15 cellular contexts compared by ENCODE assay signal in the genomic region with DNA sequence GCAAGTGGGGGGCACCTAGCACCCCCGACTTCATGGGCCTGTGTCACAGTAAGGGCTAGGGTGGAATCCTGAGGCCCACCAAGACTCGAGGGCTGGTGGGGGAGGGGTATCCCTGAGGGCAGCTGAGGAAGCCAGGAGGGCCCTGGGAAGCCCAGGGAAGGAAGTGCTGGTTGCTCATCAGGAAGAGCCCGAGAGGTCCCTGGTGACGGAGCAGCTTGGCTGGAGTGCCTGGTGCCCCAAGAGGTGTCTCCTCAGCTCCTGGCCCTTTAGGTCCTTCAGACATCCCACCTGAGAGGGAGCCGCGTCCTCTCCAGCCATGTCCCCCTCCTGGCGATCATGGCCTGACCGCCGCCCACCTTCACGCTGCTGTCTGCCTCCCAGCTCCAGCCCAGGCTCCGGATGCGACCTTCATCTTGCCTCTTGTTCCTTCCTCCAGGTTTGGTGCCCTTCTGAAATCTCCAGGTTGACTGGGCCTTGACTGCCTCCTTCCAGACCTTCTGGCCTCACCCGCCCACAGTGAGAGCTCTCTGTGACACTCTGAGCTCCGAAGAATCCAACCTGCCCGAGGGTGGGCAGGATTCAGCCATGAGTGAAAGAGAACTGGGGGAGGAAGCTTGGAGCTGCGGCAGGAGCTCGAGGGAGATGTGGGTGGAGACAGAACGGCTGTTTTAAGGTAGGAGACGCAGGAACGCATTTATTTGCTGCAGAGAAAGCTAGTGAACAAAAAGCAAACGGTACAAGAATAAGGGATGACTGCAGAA. TPM values are rescaled to one million over a fixed set of nuclear protein-coding genes. Genes with fewer than 3 reads are reported as not detected.
DNase-seq lines count a peak whose midpoint lies in the region; ATAC-seq and TF ChIP-seq lines count a peak whose summit lies in the region.
"Had no signal": no experiment of that assay in that cellular context is flagged by ENCODE, and none has a peak within 500 bp of the region (broad histone marks: within the 10 kb centered on the region; RNA-seq: fewer than 3 reads in every experiment).

No MANE protein-coding gene starts in this region.

- no peak overlapping the region for H4K91ac ChIP-seq in H9 (ENCODE audit: insufficient read length, low read depth, low read length)

- intact Hi-C loops in posterior vena cava (cut with DNase I), result loop anchor here in 1 of 2 donors (5.0 kb wide), 1 partner anchor 50 kb away; no protein-coding TSS in a partner anchor

- H4K8ac ChIP-seq in H9 (replicated peaks; ENCODE audit: insufficient read length, low read depth, low read length), result no peak overlapping the region

- H3K14ac ChIP-seq in H9 (ENCODE audit: insufficient read depth, low read length), result no peak overlapping the region; the same call in 1 of the 2 replicates

- peaks cover 4% of the 10 kb centered on the region for H3K27me3 Mint-ChIP-seq in activated CD4-positive, alpha-beta T cell treated with anti-CD3 and anti-CD28 coated beads, Interleukin-2, amount 10 ng/mL, durations not matched to agents 7 days and 5 days
- H3K27me3 Mint-ChIP-seq in H9 (ENCODE audit: low read depth) (peaks cover 28% of the 10 kb centered on the region), brain (no peaks in the 10 kb centered on the region), neural progenitor cell (ENCODE audit: insufficient read depth, low read depth) (peaks cover 15% of the 10 kb centered on the region)
- H3K27me3 Mint-ChIP-seq: activated B cell treated with CpG ODN at 0.5 μM for 24 hours, naive B cell had no signal

- no peaks in the 10 kb centered on the region for H3K27me3 ChIP-seq in H9 (ENCODE audit: insufficient read depth, low read length)
- H3K27me3 ChIP-seq in neural progenitor cell, result no peaks in the 10 kb centered on the region

- no peaks in the 10 kb centered on the region for H3K36me3 ChIP-seq in neural progenitor cell

- no peak overlapping the region for H2AK5ac ChIP-seq in H9 (ENCODE audit: insufficient read length, low read length)

- no peak overlapping the region for H2BK120ac ChIP-seq in H9 (ENCODE audit: low read depth, low read length, poor library complexity, severe bottlenecking)

- no peak for ATAC-seq in GM21367 (IDR thresholded peaks at IDR 0.05; ENCODE audit: unreplicated experiment)

- no peak overlapping the region for H3K4ac ChIP-seq in H9 (ENCODE audit: low read depth, low read length)

- TF ChIP-seq CTCF in H9 (conservative IDR thresholded peaks at IDR 0.05) (no peak), brain (conservative IDR thresholded peaks at IDR 0.05) (no peak), neural progenitor cell (IDR thresholded peaks at IDR 0.05) (no peak)

- POLR2A ChIA-PET in activated CD4-positive, alpha-beta T cell treated with anti-CD3 and anti-CD28 coated beads, Interleukin-2, amount 10 ng/mL, durations not matched to agents 7 days and 5 days (lab: Charles Lee), result interaction anchor here (0.6 kb wide), 1 partner anchor 218 kb away, joined by 3 read pairs; no protein-coding TSS in a partner anchor

- H3K36me3 Mint-ChIP-seq in activated CD4-positive, alpha-beta T cell treated with anti-CD3 and anti-CD28 coated beads, Interleukin-2, amount 10 ng/mL, durations not matched to agents 7 days and 5 days (ENCODE audit: low read depth), result peaks cover 26% of the 10 kb centered on the region
- H3K36me3 Mint-ChIP-seq in H9 (ENCODE audit: insufficient read depth in 1 of 3, low read depth in 3 of 3) (0 out of 7 replicates have a peak, but pooled peaks cover 0 to 4% (median 0%) of the 10 kb centered on the region in 3 experiments), brain (no peaks in the 10 kb centered on the region), neural progenitor cell (no peaks in the 10 kb centered on the region)
- H3K36me3 Mint-ChIP-seq: naive B cell had no signal

- no peak overlapping the region for H3K4me3 ChIP-seq in neural progenitor cell
- H3K4me3 ChIP-seq: skin epidermis had no signal

- peaks cover 13% of the 10 kb centered on the region for H3F3A ChIP-seq in neural progenitor cell (ENCODE audit: low read depth)

- no peaks in the 10 kb centered on the region for H3K23me2 ChIP-seq in H9 (ENCODE audit: insufficient read length, low read depth, low read length, poor library complexity, severe bottlenecking)

- no peaks in the 10 kb centered on the region for H4K20me1 ChIP-seq in H9 (ENCODE audit: control insufficient read depth, insufficient read depth, insufficient read length)
- H4K20me1 ChIP-seq in neural progenitor cell (ENCODE audit: low read depth), result no peaks in the 10 kb centered on the region

- no peak overlapping the region for H2BK15ac ChIP-seq in H9 (ENCODE audit: low read depth, low read length)

- DNase-seq in activated CD4-positive, alpha-beta T cell treated with anti-CD3 and anti-CD28 coated beads, Interleukin-2, amount 10 ng/mL, durations not matched to agents 7 days and 5 days, result no peak
- DNase-seq in activated CD4-positive, alpha-beta T cell treated with anti-CD3 and anti-CD28 coated beads, Interleukin-2, amount 50 U/mL, for 1 hour, result no peak
- no peak for DNase-seq in H9
- DNase-seq in neural progenitor cell (ENCODE audit: low spot score), result no peak
- DNase-seq in NCI-H446 treated with DMSO at 0.1 percent for 48 hours (lab: John Stamatoyannopoulos, UW), result no peak
- DNase-seq in posterior vena cava (ENCODE audit: low spot score), result no peak
- DNase-seq: activated B cell treated with CpG ODN at 0.5 μM for 24 hours, Calu3, IMR-90, naive B cell, NCI-H1092 treated with DMSO at 0.1 percent for 48 hours, NCI-H510A had no signal

- H3K9me3 Mint-ChIP-seq in activated CD4-positive, alpha-beta T cell treated with anti-CD3 and anti-CD28 coated beads, Interleukin-2, amount 10 ng/mL, durations not matched to agents 7 days and 5 days, result peaks cover 20% of the 10 kb centered on the region
- H3K9me3 Mint-ChIP-seq in H9 (no peaks in the 10 kb centered on the region; a peak in 2 of 5 replicates), brain (peaks cover 7 to 15% (median 9%) of the 10 kb centered on the region in 5 experiments), neural progenitor cell (peaks cover 15% of the 10 kb centered on the region)
- H3K9me3 Mint-ChIP-seq: activated B cell treated with CpG ODN at 0.5 μM for 24 hours had no signal

- no peak overlapping the region for H3K18ac ChIP-seq in H9 (ENCODE audit: insufficient read length, low read depth, low read length)

- H3K23ac ChIP-seq in H9 (ENCODE audit: insufficient read length, low read depth, low read length), result no peak overlapping the region

- H3K4me3 Mint-ChIP-seq in activated CD4-positive, alpha-beta T cell treated with anti-CD3 and anti-CD28 coated beads, Interleukin-2, amount 10 ng/mL, durations not matched to agents 7 days and 5 days, result peak overlapping the region; percentile 71
- H3K4me3 Mint-ChIP-seq in H9, result peak overlapping the region in 1 of 2 experiments; percentile 15; a peak in 1 of 5 replicates
- H3K4me3 Mint-ChIP-seq in brain, result no peak overlapping the region
- no peak overlapping the region for H3K4me3 Mint-ChIP-seq in neural progenitor cell

- no peak overlapping the region for H4K5ac ChIP-seq in H9 (ENCODE audit: insufficient read length, low read depth, low read length)

- H3K56ac ChIP-seq in H9 (ENCODE audit: insufficient read length, low read depth, low read length), result no peak overlapping the region

- no peak overlapping the region for H2BK20ac ChIP-seq in H9 (ENCODE audit: low read depth, low read length, poor library complexity, severe bottlenecking)

- no peak overlapping the region for H2BK12ac ChIP-seq in H9 (ENCODE audit: insufficient read length, low read depth, low read length)

- H3K9ac ChIP-seq in H9 (ENCODE audit: extremely low read depth, insufficient read length, low read length) (no peak overlapping the region), neural progenitor cell (no peak overlapping the region)

- H3K4me2 ChIP-seq in H9 (ENCODE audit: insufficient read depth, insufficient read length, low read length) (no peak overlapping the region), neural progenitor cell (no peak overlapping the region)

- H3K27ac ChIP-seq in H9 (ENCODE audit: insufficient read length, low read depth, low read length) (no peak overlapping the region), neural progenitor cell (no peak overlapping the region)

- H3T11ph ChIP-seq in H9 (ENCODE audit: low read length), result no peak overlapping the region

- H2BK5ac ChIP-seq in H9 (ENCODE audit: insufficient read length, low read length), result no peak overlapping the region

- peaks cover 57% of the 10 kb centered on the region for H3K4me1 Mint-ChIP-seq in activated CD4-positive, alpha-beta T cell treated with anti-CD3 and anti-CD28 coated beads, Interleukin-2, amount 10 ng/mL, durations not matched to agents 7 days and 5 days
- peaks cover 27 to 41% of the 10 kb centered on the region in 2 experiments for H3K4me1 Mint-ChIP-seq in H9
- peaks cover 55% of the 10 kb centered on the region for H3K4me1 Mint-ChIP-seq in brain
- peaks cover 42% of the 10 kb centered on the region for H3K4me1 Mint-ChIP-seq in neural progenitor cell

- H3K4me1 ChIP-seq in H9 (ENCODE audit: insufficient read depth, low read length), result no peaks in the 10 kb centered on the region
- H3K4me1 ChIP-seq in neural progenitor cell, result peaks cover 10% of the 10 kb centered on the region

- WGBS in H9 (ENCODE audit: extremely low coverage, insufficient read length, low lambda C conversion rate), result no CpG with 5 or more reads among the region's 21 CpGs

- CTCF ChIA-PET in activated CD4-positive, alpha-beta T cell treated with anti-CD3 and anti-CD28 coated beads, Interleukin-2, amount 10 ng/mL, durations not matched to agents 7 days and 5 days (lab: Charles Lee), result interaction anchor here (0.5 to 1.7 kb wide), 9 partner anchors 13 to 84 kb away, joined by 3 to 7 read pairs (median 4); a partner anchor contains a TSS

- H3K9me3 ChIP-seq in H9 (ENCODE audit: control insufficient read depth, low read depth, low read length) (no peaks in the 10 kb centered on the region), neural progenitor cell (ENCODE audit: low read depth) (no peaks in the 10 kb centered on the region)

- H3K27ac Mint-ChIP-seq in activated CD4-positive, alpha-beta T cell treated with anti-CD3 and anti-CD28 coated beads, Interleukin-2, amount 10 ng/mL, durations not matched to agents 7 days and 5 days, result peak overlapping the region; percentile 98
- H3K27ac Mint-ChIP-seq in H9 (peak overlapping the region in 2 of 3 experiments; percentile 5 to 94; a peak in 3 of 7 replicates), brain (peak overlapping the region; percentile 1 to 81 (median 57)), neural progenitor cell (no peak overlapping the region)
- H3K27ac Mint-ChIP-seq: activated B cell treated with CpG ODN at 0.5 μM for 24 hours had no signal

- H2AFZ ChIP-seq in H9 (ENCODE audit: low read length) (no peak overlapping the region), neural progenitor cell (replicated peaks) (peak overlapping the region; percentile 26)

- no peaks in the 10 kb centered on the region for H3K79me1 ChIP-seq in H9 (ENCODE audit: insufficient read depth, low read depth, low read length, poor library complexity, severe bottlenecking)

- no peaks in the 10 kb centered on the region for H3K79me2 ChIP-seq in H9 (ENCODE audit: insufficient read depth, low read length)
- H3K79me2 ChIP-seq in neural progenitor cell (ENCODE audit: low read depth), result no peaks in the 10 kb centered on the region

RNA-seq across cellular contexts. Expression of a gene that starts 42.7 kb away (rescaled TPM):
- 10 to 100 TPM; 25.5 to 35.4 TPM for total RNA-seq in activated CD4-positive, alpha-beta T cell treated with anti-CD3 and anti-CD28 coated beads, Interleukin-2, amount 10 ng/mL, durations not matched to agents 7 days and 5 days
- total RNA-seq in H9 (2021) (81.6 and 87.2 TPM in 2 replicates), neural progenitor cell (ENCODE audit: low replicate concordance) (39.1 and 103 TPM in 2 replicates), posterior vena cava (10 to 100 TPM; 35.0 to 41.6 TPM)
- polyA plus RNA-seq in brain (ENCODE audit: insufficient read depth, low read depth, low replicate concordance), result 32.9 TPM

RNA-seq across cellular contexts. Expression of a gene that starts 54.7 kb away (rescaled TPM):
- total RNA-seq in activated CD4-positive, alpha-beta T cell treated with anti-CD3 and anti-CD28 coated beads, Interleukin-2, amount 10 ng/mL, durations not matched to agents 7 days and 5 days, result 10 to 100 TPM; 32.8 to 35.8 TPM
- total RNA-seq in H9 (2021) (13.0 and 13.9 TPM in 2 replicates), neural progenitor cell (ENCODE audit: low replicate concordance) (4.0 and 17.3 TPM in 2 replicates), posterior vena cava (10 to 100 TPM; 12.1 to 12.4 TPM)
- 20.7 TPM for polyA plus RNA-seq in brain (ENCODE audit: insufficient read depth, low read depth, low replicate concordance)
